ENCODE assay signal across 1 cellular context in the genomic region with DNA sequence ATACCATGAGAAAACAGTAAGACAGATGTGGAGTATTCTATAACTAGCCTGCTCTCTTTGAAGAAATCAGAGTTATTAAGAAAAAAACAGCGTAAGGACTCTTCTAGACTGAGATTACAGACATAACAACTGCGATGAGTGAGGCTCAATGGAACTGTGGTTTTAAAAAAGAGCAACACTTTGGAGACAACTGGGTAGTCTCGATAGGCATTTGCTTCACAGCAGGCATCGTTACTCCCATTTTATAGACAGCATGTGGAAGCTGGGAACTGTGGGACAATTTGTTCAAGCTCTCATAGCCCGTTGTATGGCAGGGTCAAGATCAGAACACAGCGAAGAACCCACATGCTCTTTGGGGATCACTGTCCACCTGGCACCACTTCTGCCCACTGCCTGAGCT.
A peak's percentile ranks its signal among the peaks of the same experiment; 100 is the strongest.
TF ChIP-seq lines count a peak whose summit lies in the region.

No MANE protein-coding gene starts in this region.

TF ChIP-seq in endothelial cell of umbilical vein, 7 proteins besides CTCF, POLR2A, EP300 and RAD21:
- TF ChIP-seq GATA2 (IDR thresholded peaks at IDR 0.05; ENCODE audit: insufficient read depth, insufficient read length, low read depth, low read length) (no peak), EZH2 (IDR thresholded peaks at IDR 0.05; ENCODE audit: borderline replicate concordance, low read depth, low read length, severe bottlenecking) (no peak), JUN (IDR thresholded peaks at IDR 0.05; ENCODE audit: borderline replicate concordance, insufficient read depth, insufficient read length, low read depth) (no peak), FOS (IDR thresholded peaks at IDR 0.05; ENCODE audit: borderline replicate concordance, insufficient read depth, low read length) (no peak), MYC (IDR thresholded peaks at IDR 0.05; ENCODE audit: low read depth, low read length) (no peak), POLR2AphosphoS5 (IDR thresholded peaks at IDR 0.05; ENCODE audit: insufficient read depth, low read depth, low read length) (peak; percentile 15)
- TF ChIP-seq, protein P1, sequence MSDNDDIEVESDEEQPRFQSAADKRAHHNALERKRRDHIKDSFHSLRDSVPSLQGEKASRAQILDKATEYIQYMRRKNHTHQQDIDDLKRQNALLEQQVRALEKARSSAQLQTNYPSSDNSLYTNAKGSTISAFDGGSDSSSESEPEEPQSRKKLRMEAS (IDR thresholded peaks at IDR 0.05; ENCODE audit: insufficient read depth, insufficient read length), result no peak
